Comparison of ENCODE assay signal across 18 cellular contexts in genomic region chr12:79558924-79559469, GRCh38.
DNase-seq lines count a peak whose midpoint lies in the region; ATAC-seq and TF ChIP-seq lines count a peak whose summit lies in the region.
"Had no signal": no experiment of that assay in that cellular context is flagged by ENCODE, and none has a peak within 500 bp of the region (broad histone marks: within the 10 kb centered on the region; RNA-seq: fewer than 3 reads in every experiment).

No MANE protein-coding gene starts in this region.

- H3K4me3 ChIP-seq in SJSA1 (no peak overlapping the region), heart right ventricle (no peak overlapping the region), osteoblast (ENCODE audit: insufficient read depth, low read length) (no peak overlapping the region), uterus (no peak overlapping the region), foreskin fibroblast (ENCODE audit: low read depth in 1 of 2, low read length in 2 of 2) (no peak overlapping the region)
- H3K4me3 ChIP-seq: body of pancreas, esophagus squamous epithelium, prostate gland had no signal

- H4K20me1 ChIP-seq in osteoblast (ENCODE audit: insufficient read depth, low read length), result no peaks in the 10 kb centered on the region

- H3K4me1 ChIP-seq in SJSA1 (replicated peaks), result peaks cover 60% of the 10 kb centered on the region
- peaks cover 0 to 48% (median 12%) of the 10 kb centered on the region in 9 donors for H3K4me1 ChIP-seq in heart right ventricle
- peaks cover 25% of the 10 kb centered on the region for H3K4me1 ChIP-seq in osteoblast (ENCODE audit: insufficient read depth, low read length)
- no peaks in the 10 kb centered on the region for H3K4me1 ChIP-seq in uterus
- H3K4me1 ChIP-seq: prostate gland had no signal

- TF ChIP-seq CTCF in heart right ventricle (IDR thresholded peaks at IDR 0.05) (no peak), osteoblast (IDR thresholded peaks at IDR 0.05; ENCODE audit: extremely low read depth, low read depth, low read length) (no peak), uterus (IDR thresholded peaks at IDR 0.05) (no peak), foreskin fibroblast (IDR thresholded peaks at IDR 0.05; ENCODE audit: low read depth, low read length) (no peak)

- H3K27ac ChIP-seq in SJSA1 (peak overlapping the region; percentile 85), heart right ventricle (peak overlapping the region in 6 of 10 donors; percentile 24 to 58 (median 37)), osteoblast (ENCODE audit: low read depth, low read length) (peak overlapping the region; percentile 21), uterus (peak overlapping the region; percentile 60 to 64)
- H3K27ac ChIP-seq: KMS-11 had no signal

- H3K27me3 ChIP-seq in SJSA1 (replicated peaks) (no peaks in the 10 kb centered on the region), heart right ventricle (no peaks in the 10 kb centered on the region), osteoblast (ENCODE audit: insufficient read depth, low read length) (no peaks in the 10 kb centered on the region), uterus (no peaks in the 10 kb centered on the region)
- H3K27me3 ChIP-seq: body of pancreas, esophagus squamous epithelium had no signal

- intact Hi-C loops in heart right ventricle (cut with DNase I), result loop anchor here (2.0 to 10.0 kb wide), 12 partner anchors 128 to 716 kb away; partner anchors contain the start of gene PPP1R12A (in 1 of the 10)
- intact Hi-C loops in uterus (cut with DNase I; ENCODE audit: low total_unique reads), result no loop called here

- no peak overlapping the region for H3K4me2 ChIP-seq in osteoblast (ENCODE audit: insufficient read depth, low read length)
- H3K4me2 ChIP-seq: KMS-11 had no signal

- no peak for DNase-seq in SJSA1 (ENCODE audit: low read depth in 1 of 2, low spot score in 2 of 2)
- no peak for DNase-seq in heart right ventricle
- DNase-seq in osteoblast (ENCODE audit: insufficient read length, low spot score, missing footprints), result no peak
- no peak for DNase-seq in uterus
- DNase-seq in foreskin fibroblast, result no peak
- no peak for DNase-seq in cerebellar cortex (ENCODE audit: low spot score)
- no peak for DNase-seq in HuH-7.5 (ENCODE audit: low spot score)
- DNase-seq: activated naive CD8-positive, alpha-beta T cell treated with anti-CD3 and anti-CD28 coated beads for 36 hours; body of pancreas; CD4-positive, alpha-beta T cell; esophagus squamous epithelium; kidney glomerular epithelial cell; NCI-H69; stimulated activated CD4-positive, alpha-beta T cell treated with anti-CD3 and anti-CD28 coated beads, Interleukin-4, amount 100 ng/mL, for 24 hours had no signal

- 57 to 65% methylated on average over 5 of the region's 5 CpGs for WGBS in heart right ventricle, 2 donors

- H3K36me3 ChIP-seq in SJSA1, result peaks cover 10% of the 10 kb centered on the region; the same call in 1 of the 2 replicates
- H3K36me3 ChIP-seq in heart right ventricle, result no peaks in the 10 kb centered on the region
- H3K36me3 ChIP-seq in osteoblast (ENCODE audit: insufficient read depth, low read length), result peaks cover 24% of the 10 kb centered on the region
- H3K36me3 ChIP-seq in uterus, result no peaks in the 10 kb centered on the region
- H3K36me3 ChIP-seq: prostate gland had no signal

- peak in 4 of 8 donors; percentile 31 to 61 (median 37) for ATAC-seq in heart right ventricle
- ATAC-seq: body of pancreas; natural killer cell treated with Interleukin-12 subunit alpha and Interleukin-12 subunit beta and Interleukin-15 and Interleukin-18, amount 100 ng/mL, for 72 hours; SK-N-SH treated with all-trans-retinoic acid at 6 μM for 48 hours had no signal

- H3K79me2 ChIP-seq in osteoblast (ENCODE audit: insufficient read depth, low read length), result no peaks in the 10 kb centered on the region

- H3K9me3 ChIP-seq in SJSA1 (replicated peaks) (no peaks in the 10 kb centered on the region), heart right ventricle (peaks cover 0 to 21% (median 0%) of the 10 kb centered on the region in 11 donors), osteoblast (ENCODE audit: low read depth, low read length) (no peaks in the 10 kb centered on the region), uterus (no peaks in the 10 kb centered on the region)
- H3K9me3 ChIP-seq: prostate gland had no signal

- no peak for TF ChIP-seq POLR2A in uterus (IDR thresholded peaks at IDR 0.05)

- no peak overlapping the region for H2AFZ ChIP-seq in osteoblast (ENCODE audit: low read length)

Comparison
In these comparisons a context has a peak if more than half of its experiments do, and no peak if none do; other contexts are left out.
1. H3K27ac ChIP-seq: peak in every context shown above with its lines; median percentile 85 in SJSA1; 62 in uterus; 37 in heart right ventricle; 21 in osteoblast.